Comparison of ENCODE assay signal across 19 cellular contexts in the genomic region with DNA sequence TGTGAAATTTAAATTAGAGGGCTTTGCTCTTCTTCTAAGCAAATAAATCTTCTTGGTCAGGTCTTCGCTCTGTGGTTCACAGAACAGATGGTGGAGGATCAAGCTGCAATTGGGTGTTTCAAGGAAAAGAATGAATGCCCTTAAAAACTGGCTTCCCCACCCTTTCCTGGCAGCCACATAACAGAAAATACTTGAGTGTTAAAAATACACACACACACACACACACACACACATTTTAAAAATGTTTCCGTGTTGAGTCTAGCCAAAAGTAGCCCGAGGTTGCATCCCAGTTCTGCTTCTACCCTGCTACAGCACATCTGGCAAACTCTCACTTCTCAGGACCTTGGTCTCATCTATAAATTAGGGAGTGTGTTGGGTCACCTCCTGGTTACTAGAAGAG. TPM values are rescaled to one million over a fixed set of nuclear protein-coding genes. Genes with fewer than 3 reads are reported as not detected.
"Had no signal": no experiment of that assay in that cellular context is flagged by ENCODE, and none has a peak within 500 bp of the region (broad histone marks: within the 10 kb centered on the region; RNA-seq: fewer than 3 reads in every experiment).

No MANE protein-coding gene starts in this region.

- H3K4me2 ChIP-seq: smooth muscle cell had no signal

- H3K9me3 ChIP-seq: gastrocnemius medialis, heart right ventricle, testis, transverse colon had no signal

- ATAC-seq: gastrocnemius medialis; heart right ventricle; natural killer cell; stimulated activated naive CD8-positive, alpha-beta T cell treated with anti-CD3 and anti-CD28 coated beads, Interleukin-15, Interleukin-2, amounts not matched to agents 100 U/mL and 50 U/mL, for 24 hours had no signal

- H3K27ac ChIP-seq: gastrocnemius medialis, heart right ventricle, testis, transverse colon had no signal

- DNase-seq: cerebellar nuclear complex; dermis blood vessel endothelial cell; gastrocnemius medialis; heart right ventricle; hypothalamus; kidney glomerular epithelial cell; mesendoderm; natural killer cell; posterior cingulate gyrus; stimulated activated CD4-positive, alpha-beta T cell treated with anti-CD3 and anti-CD28 coated beads, Interleukin-2, amount 100 ng/mL, for 48 hours; stimulated activated naive CD8-positive, alpha-beta T cell treated with anti-CD3 and anti-CD28 coated beads, Interleukin-15, Interleukin-2, amounts not matched to agents 100 U/mL and 50 U/mL, for 24 hours; testis; transverse colon had no signal

- H3K4me1 ChIP-seq: testis, transverse colon had no signal

- H3K36me3 ChIP-seq: gastrocnemius medialis, transverse colon had no signal

- H3K4me3 ChIP-seq: gastrocnemius medialis, heart right ventricle, smooth muscle cell, testis, transverse colon had no signal

- H3K27me3 ChIP-seq: gastrocnemius medialis, heart right ventricle, testis, transverse colon had no signal

RNA-seq across cellular contexts. Expression of a gene that starts 56.7 kb away (rescaled TPM):
- total RNA-seq: dermis blood vessel endothelial cell, epithelial cell of proximal tubule, fibroblast of villous mesenchyme, lung microvascular endothelial cell, osteocyte, pulmonary artery endothelial cell, smooth muscle cell had no signal
- polyA plus RNA-seq: smooth muscle cell had no signal
